13 cellular contexts compared by ENCODE assay signal in the genomic region with DNA sequence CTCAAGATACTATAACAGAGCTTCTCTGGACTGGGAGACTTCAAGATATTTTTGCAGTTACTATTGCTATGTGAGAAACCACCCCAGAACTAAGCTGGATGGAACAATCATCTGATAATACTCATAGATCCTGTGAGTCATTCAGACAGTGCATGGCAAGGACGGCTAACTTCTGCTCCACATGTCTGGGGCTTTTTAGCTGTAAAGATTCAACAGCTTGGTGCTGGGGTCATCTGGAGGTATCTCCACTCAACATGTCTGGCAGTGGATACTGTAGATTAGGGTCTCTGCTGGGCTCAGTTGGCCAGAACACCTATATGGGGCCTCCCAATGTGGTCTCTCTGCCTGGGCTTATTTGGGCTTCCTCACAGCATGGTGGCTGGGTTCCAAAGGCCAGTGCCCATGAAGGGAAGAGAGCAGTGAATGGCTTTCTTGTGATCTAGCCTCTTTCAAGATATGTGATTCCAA.
DNase-seq lines count a peak whose midpoint lies in the region; ATAC-seq and TF ChIP-seq lines count a peak whose summit lies in the region.
"Had no signal": no experiment of that assay in that cellular context is flagged by ENCODE, and none has a peak within 500 bp of the region (broad histone marks: within the 10 kb centered on the region; RNA-seq: fewer than 3 reads in every experiment).

No MANE protein-coding gene starts in this region.

- ATAC-seq in foreskin keratinocyte (peak; percentile 96), HG02973 (IDR thresholded peaks at IDR 0.05; ENCODE audit: unreplicated experiment) (no peak), HG03025 (IDR thresholded peaks at IDR 0.05; ENCODE audit: low FRiP score, unreplicated experiment) (no peak)
- ATAC-seq: right lobe of liver had no signal

- TF ChIP-seq CTCF in HFF-Myc (IDR thresholded peaks at IDR 0.05; ENCODE audit: low read depth, low read length, missing control alignments), result no peak
- TF ChIP-seq CTCF in foreskin keratinocyte (conservative IDR thresholded peaks at IDR 0.05), result no peak

- H3K4me3 ChIP-seq in ACC112 (ENCODE audit: low read depth, low read length), result peak overlapping the region; percentile 18; the same call in 1 of the 2 replicates
- no peak overlapping the region for H3K4me3 ChIP-seq in HFF-Myc (replicated peaks; ENCODE audit: low read depth, low read length)
- H3K4me3 ChIP-seq: right lobe of liver, tibial nerve had no signal

- peak; percentile 81 for DNase-seq in HFF-Myc (ENCODE audit: extremely low read depth, low read depth)
- DNase-seq in foreskin keratinocyte, result peak; percentile 66 to 83
- no peak for DNase-seq in NAMALWA (ENCODE audit: low spot score)
- no peak for DNase-seq in D341Med (ENCODE audit: low spot score)
- DNase-seq: immature natural killer cell, MV-4-11, NCI-H446 treated with DMSO at 0.1 percent for 48 hours, right lobe of liver had no signal

- no peaks in the 10 kb centered on the region for H3K27me3 ChIP-seq in ACC112 (ENCODE audit: insufficient read depth, low read length)
- H3K27me3 ChIP-seq in foreskin keratinocyte, result no peaks in the 10 kb centered on the region
- H3K27me3 ChIP-seq: right lobe of liver, tibial nerve had no signal

- peaks cover 4% of the 10 kb centered on the region for H3K79me2 ChIP-seq in ACC112 (ENCODE audit: control insufficient read depth, insufficient read depth, low read length, unreplicated experiment)

- H3K27ac ChIP-seq in ACC112 (ENCODE audit: low read depth, low read length) (peak overlapping the region; percentile 83), angular gyrus (ENCODE audit: low read depth, low read length) (peak overlapping the region; percentile 8), foreskin keratinocyte (no peak overlapping the region)
- H3K27ac ChIP-seq: right lobe of liver, tibial nerve had no signal

- H3K4me1 ChIP-seq in ACC112 (ENCODE audit: control insufficient read depth, insufficient read depth, low read length, unreplicated experiment), result peaks cover 34% of the 10 kb centered on the region
- peaks cover 24% of the 10 kb centered on the region for H3K4me1 ChIP-seq in foreskin keratinocyte
- H3K4me1 ChIP-seq: right lobe of liver, tibial nerve had no signal

- peaks cover 16% of the 10 kb centered on the region for H3K36me3 ChIP-seq in ACC112 (ENCODE audit: insufficient read depth, low read length)
- H3K36me3 ChIP-seq: right lobe of liver, tibial nerve had no signal

- H2AFZ ChIP-seq in ACC112 (ENCODE audit: low read length, unreplicated experiment), result peak overlapping the region; percentile 77

Comparison
In these comparisons a context has a peak if more than half of its experiments do, and no peak if none do; other contexts are left out.
1. DNase-seq: peak in HFF-Myc (single experiment) and foreskin keratinocyte (2 of 2); none in NAMALWA (single experiment) and D341Med (single experiment).